ENCODE assay signal across 8 cellular contexts in genomic region chr2:224114428-224114827, GRCh38.
"Had no signal": no experiment of that assay in that cellular context is flagged by ENCODE, and none has a peak within 500 bp of the region (broad histone marks: within the 10 kb centered on the region; RNA-seq: fewer than 3 reads in every experiment).

No MANE protein-coding gene starts in this region.

- H3K4me3 ChIP-seq: GM23248, K562 had no signal

- H3K27ac ChIP-seq: GM23248 had no signal

- H2AFZ ChIP-seq: GM23248 had no signal

- H3K9ac ChIP-seq: GM23248 had no signal

- DNase-seq: GM23248, HCEC 1CT, IMR-90, KG1 had no signal

- ATAC-seq: K562 had no signal

- FAIRE-seq: H1, H54, HTR-8/SVneo, K562 had no signal
